ENCODE assay signal across 8 cellular contexts in the genomic region with DNA sequence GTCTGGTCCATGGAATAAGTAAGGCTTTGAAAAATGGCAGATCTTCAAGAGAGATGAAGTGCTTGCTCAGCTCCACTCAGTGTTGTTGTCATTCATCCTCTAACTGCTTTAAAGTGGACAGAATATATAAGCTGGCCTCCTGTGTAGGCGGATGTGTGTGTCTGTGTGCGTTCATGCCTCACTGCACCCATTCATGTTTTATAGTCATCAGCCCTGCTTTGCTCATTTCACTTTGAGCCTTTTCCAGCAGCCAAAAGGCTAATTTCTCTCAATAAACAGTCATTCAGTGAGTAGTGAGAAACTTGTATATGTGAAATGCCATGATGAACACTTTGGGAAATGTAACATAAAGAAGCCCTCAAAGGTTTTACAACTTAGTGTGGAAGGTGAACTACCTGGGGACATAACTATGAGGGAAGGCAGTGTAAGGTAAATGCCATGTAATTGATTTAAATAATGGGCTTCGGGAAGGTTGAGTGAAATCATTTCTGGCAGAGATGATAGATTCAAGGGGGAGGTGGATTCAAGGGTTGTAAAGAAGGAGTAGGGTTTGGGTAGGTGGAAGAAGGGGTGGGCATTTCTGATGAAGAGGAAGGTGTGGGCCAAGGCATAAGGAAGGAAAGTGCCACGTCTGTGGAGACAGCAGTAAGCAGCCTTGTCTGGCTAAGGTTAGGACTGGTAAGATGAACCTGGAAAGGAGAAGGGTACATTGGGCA. TPM values are rescaled to one million over a fixed set of nuclear protein-coding genes. Genes with fewer than 3 reads are reported as not detected.
DNase-seq lines count a peak whose midpoint lies in the region; ATAC-seq and TF ChIP-seq lines count a peak whose summit lies in the region.

No MANE protein-coding gene starts in this region.

- no peaks in the 10 kb centered on the region for H3K4me1 ChIP-seq in right cardiac atrium (ENCODE audit: control insufficient read depth, insufficient read depth, low read length)
- H3K4me1 ChIP-seq in osteoblast (ENCODE audit: insufficient read depth, low read length), result peaks cover 17% of the 10 kb centered on the region

- no peaks in the 10 kb centered on the region for H4K20me1 ChIP-seq in osteoblast (ENCODE audit: insufficient read depth, low read length)

- H3K27ac ChIP-seq in right cardiac atrium (ENCODE audit: low read length) (no peak overlapping the region), osteoblast (ENCODE audit: low read depth, low read length) (no peak overlapping the region)

- DNase-seq in NCI-H2081 (lab: John Stamatoyannopoulos, UW) (peak; percentile 84 to 97), mesothelial cell of epicardium (ENCODE audit: low spot score in 2 of 2, unreplicated experiment in 2 of 2) (no peak), right cardiac atrium (no peak), osteoblast (ENCODE audit: insufficient read length, low spot score, missing footprints) (no peak), foreskin melanocyte (no peak)
- no peak for DNase-seq in activated T-cell treated with anti-CD3 and anti-CD28 coated beads, Interleukin-2, amount 50 U/mL, for 1 hour

- no peaks in the 10 kb centered on the region for H3K36me3 ChIP-seq in osteoblast (ENCODE audit: insufficient read depth, low read length)

- peaks cover 6% of the 10 kb centered on the region for H3K9me3 Mint-ChIP-seq in mesothelial cell of epicardium

- H3K4me2 ChIP-seq in osteoblast (ENCODE audit: insufficient read depth, low read length), result no peak overlapping the region

- H3K27me3 Mint-ChIP-seq in mesothelial cell of epicardium (ENCODE audit: low read depth), result no peaks in the 10 kb centered on the region

- H3K4me3 ChIP-seq in right cardiac atrium (ENCODE audit: low read length) (no peak overlapping the region), osteoblast (ENCODE audit: insufficient read depth, low read length) (no peak overlapping the region)

- H3K27ac Mint-ChIP-seq in mesothelial cell of epicardium, result peak overlapping the region; percentile 15

- intact Hi-C loops in right cardiac atrium (cut with DNase I), result no loop called here

- no peak for TF ChIP-seq CTCF in mesothelial cell of epicardium (IDR thresholded peaks at IDR 0.05; ENCODE audit: unreplicated experiment)
- TF ChIP-seq CTCF in osteoblast (IDR thresholded peaks at IDR 0.05; ENCODE audit: extremely low read depth, low read depth, low read length), result no peak

- ATAC-seq in GM18909 (IDR thresholded peaks at IDR 0.05; ENCODE audit: poor library complexity, unreplicated experiment), result peak; percentile 98
- ATAC-seq in HG02938 (IDR thresholded peaks at IDR 0.05; ENCODE audit: unreplicated experiment), result peak; percentile 97
- no peak for ATAC-seq in right cardiac atrium

- WGBS in right cardiac atrium, result 81% methylated on average over 4 of the region's 4 CpGs

- no peak overlapping the region for H2AFZ ChIP-seq in osteoblast (ENCODE audit: low read length)

- H3K9me3 ChIP-seq in right cardiac atrium (ENCODE audit: control insufficient read depth, low read length) (no peaks in the 10 kb centered on the region), osteoblast (ENCODE audit: low read depth, low read length) (no peaks in the 10 kb centered on the region)

- H3K27me3 ChIP-seq in right cardiac atrium (ENCODE audit: control insufficient read depth, insufficient read depth) (no peaks in the 10 kb centered on the region), osteoblast (ENCODE audit: insufficient read depth, low read length) (no peaks in the 10 kb centered on the region)

- no peak overlapping the region for H3K4me3 Mint-ChIP-seq in mesothelial cell of epicardium

- no peaks in the 10 kb centered on the region for H3K79me2 ChIP-seq in osteoblast (ENCODE audit: insufficient read depth, low read length)

- H3K36me3 Mint-ChIP-seq in mesothelial cell of epicardium, result peaks cover 7% of the 10 kb centered on the region

- peaks cover 17% of the 10 kb centered on the region for H3K4me1 Mint-ChIP-seq in mesothelial cell of epicardium

RNA-seq across cellular contexts. Expression of a gene that starts 15.7 kb away (rescaled TPM):
- total RNA-seq in mesothelial cell of epicardium, result 2.4 to 2.7 TPM (median 2.6 TPM) in 3 replicates
- total RNA-seq in right cardiac atrium, result not detected
- not detected for polyA plus RNA-seq in right cardiac atrium
- total RNA-seq in osteoblast, result 0.29 TPM in 1 of 2 replicates, not detected in the other

Comparison
In these comparisons a context has a peak if more than half of its experiments do, and no peak if none do; other contexts are left out.
1. ATAC-seq: peak in GM18909 (single experiment) and HG02938 (single experiment); none in right cardiac atrium (0 of 2).
2. DNase-seq: peak in NCI-H2081 (2 of 2); none in mesothelial cell of epicardium (0 of 2), right cardiac atrium (0 of 3), osteoblast (single experiment), foreskin melanocyte (single experiment) and activated T-cell treated with anti-CD3 and anti-CD28 coated beads, Interleukin-2, amount 50 U/mL, for 1 hour (single experiment).